ENCODE assay signal across 8 cellular contexts in genomic region chr3:186806173-186807055, GRCh38. TPM values are rescaled to one million over a fixed set of nuclear protein-coding genes. Genes with fewer than 3 reads are reported as not detected.
DNase-seq lines count a peak whose midpoint lies in the region; ATAC-seq and TF ChIP-seq lines count a peak whose summit lies in the region.

A gene with protein sequence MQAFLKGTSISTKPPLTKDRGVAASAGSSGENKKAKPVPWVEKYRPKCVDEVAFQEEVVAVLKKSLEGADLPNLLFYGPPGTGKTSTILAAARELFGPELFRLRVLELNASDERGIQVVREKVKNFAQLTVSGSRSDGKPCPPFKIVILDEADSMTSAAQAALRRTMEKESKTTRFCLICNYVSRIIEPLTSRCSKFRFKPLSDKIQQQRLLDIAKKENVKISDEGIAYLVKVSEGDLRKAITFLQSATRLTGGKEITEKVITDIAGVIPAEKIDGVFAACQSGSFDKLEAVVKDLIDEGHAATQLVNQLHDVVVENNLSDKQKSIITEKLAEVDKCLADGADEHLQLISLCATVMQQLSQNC (minus strand): TSS chr3:186806482. CDS start chr3:186804713, 1,769 bp downstream.

- ATAC-seq in GM19395 (IDR thresholded peaks at IDR 0.05; ENCODE audit: unreplicated experiment), result peak; percentile 94
- peak; percentile 81 for ATAC-seq in HG03520 (IDR thresholded peaks at IDR 0.05; ENCODE audit: unreplicated experiment)
- peak; percentile 96 to 99 for ATAC-seq in lower lobe of right lung

- CTCF ChIA-PET in activated CD4-positive, alpha-beta memory T cell treated with anti-CD3 and anti-CD28 coated beads for 36 hours (lab: Charles Lee), result interaction anchor here (0.9 to 4.7 kb wide), 6 partner anchors 8 to 191 kb away, joined by 3 to 31 read pairs (median 9); no protein-coding TSS in a partner anchor

- TF ChIP-seq CTCF in C4-2B (conservative IDR thresholded peaks at IDR 0.05), result no peak
- no peak for TF ChIP-seq CTCF in lower lobe of right lung (IDR thresholded peaks at IDR 0.05)

- DNase-seq in NCI-H748 treated with DMSO at 0.1 percent for 48 hours (lab: John Stamatoyannopoulos, UW) (peak; percentile 43), ecto neural progenitor cell (ENCODE audit: low spot score) (peak; percentile 85), lower lobe of right lung (peak; percentile 94)
- peak; percentile 91 for DNase-seq in activated CD4-positive, alpha-beta memory T cell treated with anti-CD3 and anti-CD28 coated beads for 36 hours
- DNase-seq in stimulated activated CD4-positive, alpha-beta T cell treated with anti-CD3 and anti-CD28 coated beads, TNF-alpha, amount 100 ng/mL, for 1 hour (ENCODE audit: low read depth in 3 of 3, low spot score in 1 of 3), result peak; percentile 36 to 78 (median 58)

- peak within 1 kb of the TSS; percentile 83 for H3K4me3 ChIP-seq in lower lobe of right lung

- H3K36me3 Mint-ChIP-seq in activated CD4-positive, alpha-beta memory T cell treated with anti-CD3 and anti-CD28 coated beads for 36 hours, result peaks cover 24% of the 10 kb centered on the region

- no peaks in the 10 kb centered on the region for H3K9me3 ChIP-seq in lower lobe of right lung

- H3K27ac Mint-ChIP-seq in activated CD4-positive, alpha-beta memory T cell treated with anti-CD3 and anti-CD28 coated beads for 36 hours, result peak within 1 kb of the TSS; percentile 93

- intact Hi-C loops in activated CD4-positive, alpha-beta memory T cell treated with anti-CD3 and anti-CD28 coated beads for 36 hours (cut with micrococcal nuclease), result loop anchor here (1.0 kb wide), 2 partner anchors 23 to 239 kb away; partner anchors contain the start of genes EIF4A2 and TBCCD1
- intact Hi-C loops in lower lobe of right lung (cut with DNase I), result no loop called here

- H3K4me1 Mint-ChIP-seq in activated CD4-positive, alpha-beta memory T cell treated with anti-CD3 and anti-CD28 coated beads for 36 hours (ENCODE audit: low read depth), result peaks cover 24% of the 10 kb centered on the region

- H3K27me3 ChIP-seq in lower lobe of right lung (ENCODE audit: low read depth), result no peaks in the 10 kb centered on the region

- H3K4me3 Mint-ChIP-seq in activated CD4-positive, alpha-beta memory T cell treated with anti-CD3 and anti-CD28 coated beads for 36 hours, result peak within 1 kb of the TSS; percentile 93

- POLR2A ChIA-PET in activated CD4-positive, alpha-beta memory T cell treated with anti-CD3 and anti-CD28 coated beads for 36 hours (lab: Charles Lee), result interaction anchor here (1.0 to 7.3 kb wide), 8 partner anchors 15 to 236 kb away, joined by 3 to 52 read pairs (median 5); partner anchors contain the start of genes DNAJB11 and EIF4A2

- peaks cover 13% of the 10 kb centered on the region for H3K4me1 ChIP-seq in lower lobe of right lung

- H3K27ac ChIP-seq in C4-2B (peak within 1 kb of the TSS; percentile 92), lower lobe of right lung (peak within 1 kb of the TSS; percentile 85)

- H3K9me3 Mint-ChIP-seq in activated CD4-positive, alpha-beta memory T cell treated with anti-CD3 and anti-CD28 coated beads for 36 hours, result no peaks in the 10 kb centered on the region

- no peaks in the 10 kb centered on the region for H3K36me3 ChIP-seq in lower lobe of right lung

- H3K27me3 Mint-ChIP-seq in activated CD4-positive, alpha-beta memory T cell treated with anti-CD3 and anti-CD28 coated beads for 36 hours, result no peaks in the 10 kb centered on the region

RNA-seq across cellular contexts. Expression of the gene that starts here (rescaled TPM):
- total RNA-seq in activated CD4-positive, alpha-beta memory T cell treated with anti-CD3 and anti-CD28 coated beads for 36 hours, result 100 to 1,000 TPM; 118 to 127 TPM
- 8.4 TPM for total RNA-seq in lower lobe of right lung

Comparison
In these comparisons a context has a peak if more than half of its experiments do, and no peak if none do; other contexts are left out.
1. Peak in every context shown above with its lines: DNase-seq, ATAC-seq, H3K4me3 ChIP-seq and H3K27ac ChIP-seq.
2. RNA of the gene that starts here (total RNA-seq): 118 to 127 TPM in activated CD4-positive, alpha-beta memory T cell treated with anti-CD3 and anti-CD28 coated beads for 36 hours; 8.4 TPM in lower lobe of right lung (single experiment); every median in the first group is over 10 times any median in the second.
3. DNase-seq: peak in every context shown above with its lines; median percentile 94 in lower lobe of right lung; 91 in activated CD4-positive, alpha-beta memory T cell treated with anti-CD3 and anti-CD28 coated beads for 36 hours; 85 in ecto neural progenitor cell; 58 in stimulated activated CD4-positive, alpha-beta T cell treated with anti-CD3 and anti-CD28 coated beads, TNF-alpha, amount 100 ng/mL, for 1 hour; 43 in NCI-H748 treated with DMSO at 0.1 percent for 48 hours.